ENCODE assay signal across 23 cellular contexts in genomic region chr3:171959532-171960044, GRCh38.
DNase-seq lines count a peak whose midpoint lies in the region; ATAC-seq and TF ChIP-seq lines count a peak whose summit lies in the region.
"Had no signal": no experiment of that assay in that cellular context is flagged by ENCODE, and none has a peak within 500 bp of the region (broad histone marks: within the 10 kb centered on the region; RNA-seq: fewer than 3 reads in every experiment).

No MANE protein-coding gene starts in this region.

- in situ Hi-C loops in KBM-7 (cut with MboI; ENCODE audit: low pct_unique_long_range_greater_than_20kb, low sequenced_read_pairs), result no loop called here

- peak overlapping the region; percentile 51 for H3K27ac Mint-ChIP-seq in activated naive CD8-positive, alpha-beta T cell treated with anti-CD3 and anti-CD28 coated beads for 36 hours
- H3K27ac Mint-ChIP-seq in progenitor cell of endocrine pancreas, result peak overlapping the region; percentile 37
- H3K27ac Mint-ChIP-seq: activated CD4-positive, alpha-beta T cell treated with anti-CD3 and anti-CD28 coated beads, Interleukin-2, amount 10 ng/mL, durations not matched to agents 24 days and 14 days; activated naive CD8-positive, alpha-beta T cell treated with anti-CD3 and anti-CD28 coated beads, Interleukin-2, amount 10 ng/mL, durations not matched to agents 7 days and 5 days; HFFc6; IgD-negative memory B cell; stimulated activated effector memory CD8-positive, alpha-beta T cell treated with anti-CD3 and anti-CD28 coated beads, Interleukin-12 subunit alpha, Interleukin-12 subunit beta, amount 100 ng/mL, for 72 hours had no signal

- H3K27me3 Mint-ChIP-seq in activated naive CD8-positive, alpha-beta T cell treated with anti-CD3 and anti-CD28 coated beads for 36 hours, result peaks cover 7% of the 10 kb centered on the region
- H3K27me3 Mint-ChIP-seq in progenitor cell of endocrine pancreas, result no peaks in the 10 kb centered on the region

- ATAC-seq in GM19397 (IDR thresholded peaks at IDR 0.05; ENCODE audit: unreplicated experiment), result no peak
- ATAC-seq: SK-N-SH treated with all-trans-retinoic acid at 6 μM for 48 hours; stimulated activated effector memory CD8-positive, alpha-beta T cell treated with anti-CD3 and anti-CD28 coated beads, Interleukin-12 subunit alpha, Interleukin-12 subunit beta, amount 100 ng/mL, for 72 hours had no signal

- no peak overlapping the region for H3K4me3 Mint-ChIP-seq in activated naive CD8-positive, alpha-beta T cell treated with anti-CD3 and anti-CD28 coated beads for 36 hours
- no peak overlapping the region for H3K4me3 Mint-ChIP-seq in progenitor cell of endocrine pancreas (ENCODE audit: low read depth)
- H3K4me3 Mint-ChIP-seq: activated CD4-positive, alpha-beta T cell treated with anti-CD3 and anti-CD28 coated beads, Interleukin-2, amount 10 ng/mL, durations not matched to agents 24 days and 14 days; activated naive CD8-positive, alpha-beta T cell treated with anti-CD3 and anti-CD28 coated beads, Interleukin-2, amount 10 ng/mL, durations not matched to agents 7 days and 5 days; HFFc6; IgD-negative memory B cell had no signal

- peaks cover 1% of the 10 kb centered on the region for H3K36me3 Mint-ChIP-seq in activated naive CD8-positive, alpha-beta T cell treated with anti-CD3 and anti-CD28 coated beads for 36 hours
- no peaks in the 10 kb centered on the region for H3K36me3 Mint-ChIP-seq in progenitor cell of endocrine pancreas (ENCODE audit: insufficient read depth)
- H3K36me3 Mint-ChIP-seq: activated naive CD8-positive, alpha-beta T cell treated with anti-CD3 and anti-CD28 coated beads, Interleukin-2, amount 10 ng/mL, durations not matched to agents 7 days and 5 days; IgD-negative memory B cell; stimulated activated effector memory CD8-positive, alpha-beta T cell treated with anti-CD3 and anti-CD28 coated beads, Interleukin-12 subunit alpha, Interleukin-12 subunit beta, amount 100 ng/mL, for 72 hours had no signal

- no peak for TF ChIP-seq CTCF in progenitor cell of endocrine pancreas (IDR thresholded peaks at IDR 0.05; ENCODE audit: unreplicated experiment)

- H3K4me1 Mint-ChIP-seq in activated naive CD8-positive, alpha-beta T cell treated with anti-CD3 and anti-CD28 coated beads for 36 hours, result peaks cover 14% of the 10 kb centered on the region
- H3K4me1 Mint-ChIP-seq in progenitor cell of endocrine pancreas (ENCODE audit: low read depth), result peaks cover 39% of the 10 kb centered on the region
- H3K4me1 Mint-ChIP-seq: IgD-negative memory B cell had no signal

- peak; percentile 79 for DNase-seq in NCI-H1048 (lab: John Stamatoyannopoulos, UW)
- DNase-seq in activated naive CD8-positive, alpha-beta T cell treated with anti-CD3 and anti-CD28 coated beads for 36 hours, result peak; percentile 25
- DNase-seq in left kidney (ENCODE audit: low read depth, low spot score), result peak; percentile 75
- DNase-seq in progenitor cell of endocrine pancreas (ENCODE audit: low spot score, unreplicated experiment), result no peak
- DNase-seq in NCI-H1694 treated with DMSO at 0.1 percent for 48 hours (lab: John Stamatoyannopoulos, UW), result no peak
- no peak for DNase-seq in activated effector memory CD4-positive, alpha-beta T cell treated with anti-CD3 and anti-CD28 coated beads, Interleukin-2, amount 50 U/mL, for 16 hours
- no peak for DNase-seq in KBM-7
- DNase-seq: activated CD4-positive, alpha-beta T cell treated with anti-CD3 and anti-CD28 coated beads, Interleukin-2, amount 10 ng/mL, durations not matched to agents 24 days and 14 days; activated naive CD8-positive, alpha-beta T cell treated with anti-CD3 and anti-CD28 coated beads, Interleukin-2, amount 10 ng/mL, durations not matched to agents 7 days and 5 days; AML-193; Caco-2; effector memory CD4-positive, alpha-beta T cell; HFFc6; kidney glomerular epithelial cell; NCI-H2029 treated with DMSO at 0.1 percent for 48 hours; Peyer's patch; posterior cingulate gyrus; spleen; trophoblast cell had no signal

- no peaks in the 10 kb centered on the region for H3K9me3 Mint-ChIP-seq in activated naive CD8-positive, alpha-beta T cell treated with anti-CD3 and anti-CD28 coated beads for 36 hours
- H3K9me3 Mint-ChIP-seq in progenitor cell of endocrine pancreas (ENCODE audit: low read depth), result no peaks in the 10 kb centered on the region
- H3K9me3 Mint-ChIP-seq: activated CD4-positive, alpha-beta T cell treated with anti-CD3 and anti-CD28 coated beads, Interleukin-2, amount 10 ng/mL, durations not matched to agents 24 days and 14 days; activated naive CD8-positive, alpha-beta T cell treated with anti-CD3 and anti-CD28 coated beads, Interleukin-2, amount 10 ng/mL, durations not matched to agents 7 days and 5 days; HFFc6; IgD-negative memory B cell; stimulated activated effector memory CD8-positive, alpha-beta T cell treated with anti-CD3 and anti-CD28 coated beads, Interleukin-12 subunit alpha, Interleukin-12 subunit beta, amount 100 ng/mL, for 72 hours had no signal

Comparison
In these comparisons a context has a peak if more than half of its experiments do, and no peak if none do; other contexts are left out.
1. DNase-seq: peak in NCI-H1048 (single experiment), activated naive CD8-positive, alpha-beta T cell treated with anti-CD3 and anti-CD28 coated beads for 36 hours (single experiment) and left kidney (single experiment); none in progenitor cell of endocrine pancreas (single experiment), NCI-H1694 treated with DMSO at 0.1 percent for 48 hours (single experiment), activated effector memory CD4-positive, alpha-beta T cell treated with anti-CD3 and anti-CD28 coated beads, Interleukin-2, amount 50 U/mL, for 16 hours (single experiment) and KBM-7 (single experiment).